ENCODE assay signal across 8 cellular contexts in the genomic region with DNA sequence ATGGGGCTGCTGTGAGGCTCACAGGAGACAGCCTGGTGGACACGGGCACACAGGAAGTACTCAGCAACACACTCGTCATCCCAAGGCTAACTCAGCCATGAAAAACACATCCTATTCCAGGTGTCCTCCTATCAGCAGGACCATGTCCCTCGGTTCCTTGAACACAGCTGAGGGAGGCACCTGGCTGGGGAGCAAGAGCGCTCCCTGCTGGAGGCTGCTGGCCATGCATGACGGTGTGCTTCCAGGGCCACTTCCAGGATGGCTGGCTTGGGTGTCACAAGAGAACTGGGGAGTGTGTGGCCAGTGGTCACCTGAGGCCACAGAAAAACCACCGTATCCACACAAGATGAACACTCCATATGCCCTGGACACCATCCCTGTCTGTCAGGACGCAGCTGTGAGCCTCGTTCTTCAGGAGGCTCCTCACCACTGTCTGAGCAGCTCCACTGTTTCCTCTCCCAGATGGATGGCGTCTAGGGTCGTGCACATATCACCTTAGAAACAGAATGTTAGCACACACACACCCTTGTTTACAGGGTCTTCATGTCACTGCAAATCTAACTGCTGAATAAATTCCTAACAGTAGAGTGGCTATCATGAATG. TPM values are rescaled to one million over a fixed set of nuclear protein-coding genes. Genes with fewer than 3 reads are reported as not detected.
DNase-seq lines count a peak whose midpoint lies in the region; ATAC-seq and TF ChIP-seq lines count a peak whose summit lies in the region.

No MANE protein-coding gene starts in this region.

- in situ Hi-C loops in Panc1 (cut with HindIII; ENCODE audit: low pct_unique_long_range_greater_than_20kb, low sequenced_read_pairs), result no loop called here

- no peak overlapping the region for H3K4me3 Mint-ChIP-seq in activated T-helper 2 cell treated with anti-CD3 and anti-CD28 coated beads, Interferon-gamma antibody, Interleukin-2, Interleukin-4, amounts not matched to agents 10 μg/mL and 5 μg/mL and 100 μg/mL, durations not matched to agents 14 hours and 24 hours and 36 hours (ENCODE audit: low read depth)
- H3K4me3 Mint-ChIP-seq in neural crest cell, result no peak overlapping the region

- H3K4me3 ChIP-seq in Panc1 (ENCODE audit: low read depth in 2 of 2, low read length in 2 of 2) (no peak overlapping the region), fibroblast of the aortic adventitia (ENCODE audit: low read depth, low read length) (no peak overlapping the region)

- peaks cover 22% of the 10 kb centered on the region for H3K36me3 Mint-ChIP-seq in activated T-helper 2 cell treated with anti-CD3 and anti-CD28 coated beads, Interferon-gamma antibody, Interleukin-2, Interleukin-4, amounts not matched to agents 10 μg/mL and 5 μg/mL and 100 μg/mL, durations not matched to agents 14 hours and 24 hours and 36 hours (ENCODE audit: low read depth)
- peaks cover 15% of the 10 kb centered on the region for H3K36me3 Mint-ChIP-seq in neural crest cell (ENCODE audit: low read depth)

- no peaks in the 10 kb centered on the region for H3K9me3 Mint-ChIP-seq in activated T-helper 2 cell treated with anti-CD3 and anti-CD28 coated beads, Interferon-gamma antibody, Interleukin-2, Interleukin-4, amounts not matched to agents 10 μg/mL and 5 μg/mL and 100 μg/mL, durations not matched to agents 14 hours and 24 hours and 36 hours
- no peaks in the 10 kb centered on the region for H3K9me3 Mint-ChIP-seq in neural crest cell

- H3K27ac ChIP-seq in Panc1 (ENCODE audit: low read length), result no peak overlapping the region

- intact Hi-C loops in Panc1 (cut with micrococcal nuclease; ENCODE audit: unreplicated experiment), result loop anchor here (10.0 kb wide), 1 partner anchor 68 kb away; a partner anchor contains a TSS
- intact Hi-C loops in activated T-helper 2 cell treated with anti-CD3 and anti-CD28 coated beads, Interferon-gamma antibody, Interleukin-2, Interleukin-4, amounts not matched to agents 10 μg/mL and 5 μg/mL and 100 μg/mL, durations not matched to agents 14 hours and 24 hours and 36 hours (cut with micrococcal nuclease), result loop anchor here (1.0 to 2.0 kb wide), 3 partner anchors 66 to 181 kb away; a partner anchor contains a TSS

- peak; percentile 88 for TF ChIP-seq CTCF in Panc1 (IDR thresholded peaks at IDR 0.05)
- TF ChIP-seq CTCF in fibroblast of the aortic adventitia (IDR thresholded peaks at IDR 0.05; ENCODE audit: insufficient read depth, low read length), result peak; percentile 99
- peak; percentile 95 for TF ChIP-seq CTCF in neural crest cell (conservative IDR thresholded peaks at IDR 0.05)

- no peaks in the 10 kb centered on the region for H3K36me3 ChIP-seq in Panc1 (ENCODE audit: control insufficient read depth, insufficient read depth, low read length)

- POLR2A ChIA-PET in Panc1 (lab: Charles Lee), result no interaction called here

- DNase-seq in DMS53 (lab: John Stamatoyannopoulos, UW) (peak; percentile 77), Panc1 (ENCODE audit: low read depth, low spot score) (peak; percentile 30), fibroblast of the aortic adventitia (ENCODE audit: low read depth) (peak; percentile 68), neural crest cell (ENCODE audit: low read depth, low spot score) (peak; percentile 72)
- DNase-seq in activated T-helper 2 cell treated with anti-CD3 and anti-CD28 coated beads, Interferon-gamma antibody, Interleukin-2, Interleukin-4, amounts not matched to agents 10 μg/mL and 5 μg/mL and 100 μg/mL, durations not matched to agents 14 hours and 24 hours and 36 hours (ENCODE audit: low spot score), result peak; percentile 64
- peak; percentile 30 to 80 (median 64) for DNase-seq in stimulated activated naive CD4-positive, alpha-beta T cell (lab: John Stamatoyannopoulos, UW)

- peaks cover 2% of the 10 kb centered on the region; the same call in 1 of the 2 replicates for H3K4me1 ChIP-seq in Panc1 (ENCODE audit: control insufficient read depth, insufficient read depth, low read length)

- H3K27me3 Mint-ChIP-seq in activated T-helper 2 cell treated with anti-CD3 and anti-CD28 coated beads, Interferon-gamma antibody, Interleukin-2, Interleukin-4, amounts not matched to agents 10 μg/mL and 5 μg/mL and 100 μg/mL, durations not matched to agents 14 hours and 24 hours and 36 hours (ENCODE audit: low read depth), result no peaks in the 10 kb centered on the region
- H3K27me3 Mint-ChIP-seq in neural crest cell (ENCODE audit: low read depth), result no peaks in the 10 kb centered on the region

- BruUV-seq in Panc1 (replicated peaks; lab: Mats Ljungman, UMichigan), result no TSS peak

- H3K27me3 ChIP-seq in Panc1 (ENCODE audit: control insufficient read depth, insufficient read depth, low read length), result no peaks in the 10 kb centered on the region

- CTCF ChIA-PET in Panc1 (lab: Charles Lee), result no interaction called here

- H3K27ac Mint-ChIP-seq in activated T-helper 2 cell treated with anti-CD3 and anti-CD28 coated beads, Interferon-gamma antibody, Interleukin-2, Interleukin-4, amounts not matched to agents 10 μg/mL and 5 μg/mL and 100 μg/mL, durations not matched to agents 14 hours and 24 hours and 36 hours, result no peak overlapping the region
- no peak overlapping the region for H3K27ac Mint-ChIP-seq in neural crest cell (ENCODE audit: unreplicated experiment)

- H3K9me3 ChIP-seq in Panc1 (ENCODE audit: control insufficient read depth, insufficient read depth, low read depth, low read length), result no peaks in the 10 kb centered on the region

- peak; percentile 69 for ATAC-seq in HG02885 (IDR thresholded peaks at IDR 0.05; ENCODE audit: poor library complexity, unreplicated experiment)
- ATAC-seq in Panc1, result peak; percentile 76; the same call in 1 of the 2 replicates
- ATAC-seq in GM19351 (IDR thresholded peaks at IDR 0.05; ENCODE audit: unreplicated experiment), result no peak

- peaks cover 7% of the 10 kb centered on the region for H3K4me1 Mint-ChIP-seq in activated T-helper 2 cell treated with anti-CD3 and anti-CD28 coated beads, Interferon-gamma antibody, Interleukin-2, Interleukin-4, amounts not matched to agents 10 μg/mL and 5 μg/mL and 100 μg/mL, durations not matched to agents 14 hours and 24 hours and 36 hours (ENCODE audit: low read depth)
- peaks cover 11% of the 10 kb centered on the region for H3K4me1 Mint-ChIP-seq in neural crest cell

RNA-seq across cellular contexts. Expression of a gene that starts 31.0 kb away (rescaled TPM):
- total RNA-seq in Panc1 (2021; ENCODE audit: unreplicated experiment), result 25.7 TPM
- 17.1 TPM for polyA plus RNA-seq in Panc1 (2012; ENCODE audit: insufficient read length)
- total RNA-seq in activated T-helper 2 cell treated with anti-CD3 and anti-CD28 coated beads, Interferon-gamma antibody, Interleukin-2, Interleukin-4, amounts not matched to agents 10 μg/mL and 5 μg/mL and 100 μg/mL, durations not matched to agents 14 hours and 24 hours and 36 hours, result 20.4 and 22.2 TPM in 2 replicates
- 1.3 and 10.0 TPM in 2 replicates for total RNA-seq in fibroblast of the aortic adventitia (ENCODE audit: low replicate concordance)
- 27.7 and 30.1 TPM in 2 replicates for total RNA-seq in neural crest cell
